Comparison of ENCODE assay signal across 8 cellular contexts in genomic region chr12:54126696-54127537, GRCh38.
A peak's percentile ranks its signal among the peaks of the same experiment; 100 is the strongest.
DNase-seq lines count a peak whose midpoint lies in the region; ATAC-seq, FAIRE-seq and TF ChIP-seq lines count a peak whose summit lies in the region.

No MANE protein-coding gene starts in this region.

- H3K27me3 Mint-ChIP-seq in astrocyte (ENCODE audit: low read depth, unreplicated experiment): peaks cover 92% of the 10 kb centered on the region

- no peak for TF ChIP-seq CTCF in HEK293 (tag by site-specific recombination; IDR thresholded peaks at IDR 0.05)
- no peak for TF ChIP-seq CTCF in astrocyte (IDR thresholded peaks at IDR 0.05; ENCODE audit: insufficient read depth, low read depth, low read length)

- no peaks in the 10 kb centered on the region for H4K20me1 ChIP-seq in astrocyte (ENCODE audit: insufficient read depth, low read length)

- peak; percentile 32 for ATAC-seq in stimulated activated effector memory CD8-positive, alpha-beta T cell treated with anti-CD3 and anti-CD28 coated beads, Interleukin-12 subunit alpha, Interleukin-12 subunit beta, amount 100 ng/mL, for 72 hours
- no peak for ATAC-seq in HG02763 (IDR thresholded peaks at IDR 0.05; ENCODE audit: unreplicated experiment)

- H2AFZ ChIP-seq in astrocyte (ENCODE audit: low read depth, low read length): no peak overlapping the region

- H3K4me1 ChIP-seq in HEK293 (ENCODE audit: control insufficient read depth, insufficient read depth, low read length): peaks cover 25% of the 10 kb centered on the region
- no peaks in the 10 kb centered on the region for H3K4me1 ChIP-seq in astrocyte (ENCODE audit: insufficient read depth, low read length)

- H3K4me1 Mint-ChIP-seq in astrocyte (ENCODE audit: low read depth, unreplicated experiment): no peaks in the 10 kb centered on the region
- peaks cover 24% of the 10 kb centered on the region for H3K4me1 Mint-ChIP-seq in stimulated activated effector memory CD8-positive, alpha-beta T cell treated with anti-CD3 and anti-CD28 coated beads, Interleukin-12 subunit alpha, Interleukin-12 subunit beta, amount 100 ng/mL, for 72 hours

- POLR2A ChIA-PET in HEK293 (lab: Yijun Ruan, JAX): interaction anchor here (0.5 to 0.6 kb wide), 2 partner anchors 66 to 232 kb away, joined by 3 read pairs; no protein-coding TSS in a partner anchor

- H3K79me2 ChIP-seq in astrocyte (ENCODE audit: insufficient read depth, low read length): no peaks in the 10 kb centered on the region

- H3K9ac ChIP-seq in astrocyte (ENCODE audit: low read length): no peak overlapping the region

- H3K27ac ChIP-seq in HEK293 (ENCODE audit: extremely low read depth, low read depth, low read length): peak overlapping the region; percentile 99
- no peak overlapping the region for H3K27ac ChIP-seq in astrocyte (ENCODE audit: low read depth, low read length)

- no peaks in the 10 kb centered on the region for H3K36me3 Mint-ChIP-seq in astrocyte (ENCODE audit: low read depth, unreplicated experiment)
- H3K36me3 Mint-ChIP-seq in stimulated activated effector memory CD8-positive, alpha-beta T cell treated with anti-CD3 and anti-CD28 coated beads, Interleukin-12 subunit alpha, Interleukin-12 subunit beta, amount 100 ng/mL, for 72 hours: no peaks in the 10 kb centered on the region

- DNase-seq in astrocyte (ENCODE audit: low read depth) (no peak), islet precursor cell (peak; percentile 70), NOMO-1 (lab: John Stamatoyannopoulos, UW; ENCODE audit: unreplicated experiment in 2 of 2) (no peak), T-helper 1 cell (no peak), OCI-M1 (lab: John Stamatoyannopoulos, UW) (no peak)
- DNase-seq in stimulated activated effector memory CD8-positive, alpha-beta T cell treated with anti-CD3 and anti-CD28 coated beads, Interleukin-12 subunit alpha, Interleukin-12 subunit beta, amount 100 ng/mL, for 72 hours (ENCODE audit: low spot score in 2 of 2): no peak

- no peak overlapping the region for H3K27ac Mint-ChIP-seq in astrocyte (ENCODE audit: unreplicated experiment)
- H3K27ac Mint-ChIP-seq in stimulated activated effector memory CD8-positive, alpha-beta T cell treated with anti-CD3 and anti-CD28 coated beads, Interleukin-12 subunit alpha, Interleukin-12 subunit beta, amount 100 ng/mL, for 72 hours: peak overlapping the region; percentile 6

- FAIRE-seq in astrocyte (lab: Jason Lieb, UNC): no peak

- H3K4me3 Mint-ChIP-seq in astrocyte (ENCODE audit: unreplicated experiment): peak overlapping the region; percentile 57
- H3K4me3 Mint-ChIP-seq in stimulated activated effector memory CD8-positive, alpha-beta T cell treated with anti-CD3 and anti-CD28 coated beads, Interleukin-12 subunit alpha, Interleukin-12 subunit beta, amount 100 ng/mL, for 72 hours: peak overlapping the region; percentile 69

- CTCF ChIA-PET in HEK293 (lab: Yijun Ruan, JAX): interaction anchor here (0.6 kb wide), 2 partner anchors 93 to 94 kb away, joined by 3 read pairs; no protein-coding TSS in a partner anchor

- H3K4me3 ChIP-seq in HEK293 (ENCODE audit: low read depth, low read length) (peak overlapping the region; percentile 75), astrocyte (ENCODE audit: insufficient read depth, low read depth, low read length) (no peak overlapping the region)

- peaks cover 47% of the 10 kb centered on the region for H3K27me3 ChIP-seq in astrocyte (ENCODE audit: insufficient read depth, low read length)

- H3K9me3 ChIP-seq in HEK293 (ENCODE audit: control insufficient read depth, insufficient read depth, low read depth, low read length) (no peaks in the 10 kb centered on the region), astrocyte (ENCODE audit: insufficient read depth, low read depth, low read length) (no peaks in the 10 kb centered on the region)

- H3K4me2 ChIP-seq in astrocyte (ENCODE audit: low read length): peak overlapping the region; percentile 36

- peaks cover 6% of the 10 kb centered on the region for H3K9me3 Mint-ChIP-seq in astrocyte (ENCODE audit: unreplicated experiment)
- H3K9me3 Mint-ChIP-seq in stimulated activated effector memory CD8-positive, alpha-beta T cell treated with anti-CD3 and anti-CD28 coated beads, Interleukin-12 subunit alpha, Interleukin-12 subunit beta, amount 100 ng/mL, for 72 hours: no peaks in the 10 kb centered on the region

- H3K36me3 ChIP-seq in HEK293 (ENCODE audit: control insufficient read depth in 2 of 2, insufficient read depth in 1 of 2, low read length in 2 of 2): peaks cover 15 to 30% of the 10 kb centered on the region in 2 experiments
- H3K36me3 ChIP-seq in astrocyte (ENCODE audit: insufficient read depth, low read length): no peaks in the 10 kb centered on the region

TF ChIP-seq in HEK293, 187 proteins besides CTCF, POLR2A, EP300 and RAD21 (continues in another document):
- TF ChIP-seq, protein P1, sequence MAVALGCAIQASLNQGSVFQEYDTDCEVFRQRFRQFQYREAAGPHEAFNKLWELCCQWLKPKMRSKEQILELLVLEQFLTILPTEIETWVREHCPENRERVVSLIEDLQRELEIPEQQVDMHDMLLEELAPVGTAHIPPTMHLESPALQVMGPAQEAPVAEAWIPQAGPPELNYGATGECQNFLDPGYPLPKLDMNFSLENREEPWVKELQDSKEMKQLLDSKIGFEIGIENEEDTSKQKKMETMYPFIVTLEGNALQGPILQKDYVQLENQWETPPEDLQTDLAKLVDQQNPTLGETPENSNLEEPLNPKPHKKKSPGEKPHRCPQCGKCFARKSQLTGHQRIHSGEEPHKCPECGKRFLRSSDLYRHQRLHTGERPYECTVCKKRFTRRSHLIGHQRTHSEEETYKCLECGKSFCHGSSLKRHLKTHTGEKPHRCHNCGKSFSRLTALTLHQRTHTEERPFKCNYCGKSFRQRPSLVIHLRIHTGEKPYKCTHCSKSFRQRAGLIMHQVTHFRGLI (tag by site-specific recombination; IDR thresholded peaks at IDR 0.05): peak; percentile 83
- TF ChIP-seq ZNF629 (tag by site-specific recombination; IDR thresholded peaks at IDR 0.05) (peak; percentile 30), IKZF3 (tag by site-specific recombination; IDR thresholded peaks at IDR 0.05) (peak; percentile 78), ZNF350 (tag by site-specific recombination; IDR thresholded peaks at IDR 0.05) (no peak), KLF9 (tag by site-specific recombination; IDR thresholded peaks at IDR 0.05; ENCODE audit: low read depth) (peak; percentile 64), ZNF140 (tag by site-specific recombination; IDR thresholded peaks at IDR 0.05) (no peak), PRDM10 (tag by site-specific recombination; IDR thresholded peaks at IDR 0.05) (peak; percentile 99), GLIS2 (tag by site-specific recombination; IDR thresholded peaks at IDR 0.05) (peak; percentile 66), KLF7 (tag by site-specific recombination; IDR thresholded peaks at IDR 0.05; ENCODE audit: borderline replicate concordance) (peak; percentile 51; the same call in 1 of the 2 replicates), ZNF132 (tag by site-specific recombination; IDR thresholded peaks at IDR 0.05; ENCODE audit: borderline replicate concordance) (no peak)
- TF ChIP-seq, protein P2, sequence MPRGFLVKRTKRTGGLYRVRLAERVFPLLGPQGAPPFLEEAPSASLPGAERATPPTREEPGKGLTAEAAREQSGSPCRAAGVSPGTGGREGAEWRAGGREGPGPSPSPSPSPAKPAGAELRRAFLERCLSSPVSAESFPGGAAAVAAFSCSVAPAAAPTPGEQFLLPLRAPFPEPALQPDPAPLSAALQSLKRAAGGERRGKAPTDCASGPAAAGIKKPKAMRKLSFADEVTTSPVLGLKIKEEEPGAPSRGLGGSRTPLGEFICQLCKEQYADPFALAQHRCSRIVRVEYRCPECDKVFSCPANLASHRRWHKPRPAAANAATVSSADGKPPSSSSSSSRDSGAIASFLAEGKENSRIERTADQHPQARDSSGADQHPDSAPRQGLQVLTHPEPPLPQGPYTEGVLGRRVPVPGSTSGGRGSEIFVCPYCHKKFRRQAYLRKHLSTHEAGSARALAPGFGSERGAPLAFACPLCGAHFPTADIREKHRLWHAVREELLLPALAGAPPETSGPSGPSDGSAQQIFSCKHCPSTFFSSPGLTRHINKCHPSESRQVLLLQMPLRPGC (tag by site-specific recombination; IDR thresholded peaks at IDR 0.05): no peak
- TF ChIP-seq, protein P3, sequence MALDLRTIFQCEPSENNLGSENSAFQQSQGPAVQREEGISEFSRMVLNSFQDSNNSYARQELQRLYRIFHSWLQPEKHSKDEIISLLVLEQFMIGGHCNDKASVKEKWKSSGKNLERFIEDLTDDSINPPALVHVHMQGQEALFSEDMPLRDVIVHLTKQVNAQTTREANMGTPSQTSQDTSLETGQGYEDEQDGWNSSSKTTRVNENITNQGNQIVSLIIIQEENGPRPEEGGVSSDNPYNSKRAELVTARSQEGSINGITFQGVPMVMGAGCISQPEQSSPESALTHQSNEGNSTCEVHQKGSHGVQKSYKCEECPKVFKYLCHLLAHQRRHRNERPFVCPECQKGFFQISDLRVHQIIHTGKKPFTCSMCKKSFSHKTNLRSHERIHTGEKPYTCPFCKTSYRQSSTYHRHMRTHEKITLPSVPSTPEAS (tag by site-specific recombination; IDR thresholded peaks at IDR 0.05): 0 out of 2 replicates have a peak, but pooled peaks have one; percentile 18
